Comparison of ENCODE assay signal across 14 cellular contexts in genomic region chr10:103612462-103613365, GRCh38.
DNase-seq lines count a peak whose midpoint lies in the region; ATAC-seq and TF ChIP-seq lines count a peak whose summit lies in the region.
"Had no signal": no experiment of that assay in that cellular context is flagged by ENCODE, and none has a peak within 500 bp of the region (broad histone marks: within the 10 kb centered on the region; RNA-seq: fewer than 3 reads in every experiment).

No MANE protein-coding gene starts in this region.

- CTCF ChIA-PET in CD4-positive, alpha-beta T cell (lab: Charles Lee), result interaction anchor here (0.8 kb wide), 1 partner anchor 73 kb away, joined by 5 read pairs; no protein-coding TSS in a partner anchor

- H3K9me3 ChIP-seq in gastrocnemius medialis, result no peaks in the 10 kb centered on the region
- H3K9me3 ChIP-seq in CD4-positive, alpha-beta T cell (ENCODE audit: control insufficient read depth, low read length), result no peaks in the 10 kb centered on the region

- intact Hi-C loops in gastrocnemius medialis (cut with DNase I; ENCODE audit: low total_unique reads), result no loop called here
- intact Hi-C loops in CD4-positive, alpha-beta T cell (cut with DNase I, micrococcal nuclease), result no loop called here

- no peak overlapping the region for H3K4me3 Mint-ChIP-seq in CD4-positive, alpha-beta T cell
- H3K4me3 Mint-ChIP-seq: CD8-positive, alpha-beta memory T cell; neural crest cell had no signal

- in situ Hi-C loops in gastrocnemius medialis (cut with MboI; ENCODE audit: low sequenced_read_pairs in 4 of 4), result no loop called here

- no peak overlapping the region for H3K4me3 ChIP-seq in fibroblast of the aortic adventitia (ENCODE audit: low read depth, low read length)
- H3K4me3 ChIP-seq in gastrocnemius medialis, result no peak overlapping the region

- TF ChIP-seq POLR2A in gastrocnemius medialis (IDR thresholded peaks at IDR 0.05), result no peak

- TF ChIP-seq CTCF in fibroblast of the aortic adventitia (IDR thresholded peaks at IDR 0.05; ENCODE audit: insufficient read depth, low read length), result peak; percentile 7
- TF ChIP-seq CTCF in gastrocnemius medialis (IDR thresholded peaks at IDR 0.05 in 4 of 5, conservative IDR thresholded peaks at IDR 0.05 in 1 of 5), result no peak
- no peak for TF ChIP-seq CTCF in CD4-positive, alpha-beta T cell (IDR thresholded peaks at IDR 0.05)

- H3K9me3 Mint-ChIP-seq in CD4-positive, alpha-beta T cell, result no peaks in the 10 kb centered on the region
- H3K9me3 Mint-ChIP-seq: CD8-positive, alpha-beta memory T cell; neural crest cell had no signal

- peaks cover 5% of the 10 kb centered on the region for H3K36me3 Mint-ChIP-seq in CD4-positive, alpha-beta T cell (ENCODE audit: low read depth)

- peaks cover 74 to 77% of the 10 kb centered on the region in 2 donors for H3K4me1 ChIP-seq in gastrocnemius medialis

- ATAC-seq in gastrocnemius medialis (peak; percentile 24 to 50), HG02840 (IDR thresholded peaks at IDR 0.05; ENCODE audit: low FRiP score, unreplicated experiment) (no peak), HG02973 (IDR thresholded peaks at IDR 0.05; ENCODE audit: unreplicated experiment) (no peak)
- ATAC-seq in CD4-positive, alpha-beta T cell (ENCODE audit: poor library complexity), result no peak

- H3K36me3 ChIP-seq in gastrocnemius medialis, result no peaks in the 10 kb centered on the region

- no peaks in the 10 kb centered on the region for H3K27me3 ChIP-seq in gastrocnemius medialis
- H3K27me3 ChIP-seq in CD4-positive, alpha-beta T cell (ENCODE audit: control insufficient read depth, insufficient read depth, low read length), result no peaks in the 10 kb centered on the region

- H3K4me1 Mint-ChIP-seq in CD4-positive, alpha-beta T cell (ENCODE audit: low read depth), result no peaks in the 10 kb centered on the region
- H3K4me1 Mint-ChIP-seq: CD8-positive, alpha-beta memory T cell had no signal

- H3K27me3 Mint-ChIP-seq in CD4-positive, alpha-beta T cell, result no peaks in the 10 kb centered on the region
- H3K27me3 Mint-ChIP-seq: CD8-positive, alpha-beta memory T cell had no signal

- DNase-seq in EH (ENCODE audit: low read depth), result peak; percentile 83
- peak; percentile 24 for DNase-seq in SW480 (ENCODE audit: low spot score)
- DNase-seq in fibroblast of the aortic adventitia (ENCODE audit: low read depth), result peak; percentile 58
- DNase-seq in gastrocnemius medialis, result peak; percentile 43 to 63
- no peak for DNase-seq in CD4-positive, alpha-beta T cell
- DNase-seq in NCI-H1930 (lab: John Stamatoyannopoulos, UW), result no peak
- DNase-seq: activated naive CD4-positive, alpha-beta T cell treated with Interleukin-2 at 50 U/mL for 16 hours; CD8-positive, alpha-beta memory T cell; effector memory CD4-positive, alpha-beta T cell; NCI-H1417; stimulated activated CD4-positive, alpha-beta T cell treated with anti-CD3 and anti-CD28 coated beads, Interleukin-4, amount 100 ng/mL, for 1 hour had no signal

- POLR2A ChIA-PET in CD4-positive, alpha-beta T cell (lab: Charles Lee), result interaction anchor here (0.9 kb wide), 1 partner anchor 9 kb away, joined by 3 read pairs; no protein-coding TSS in a partner anchor

- peak overlapping the region; percentile 55 to 76 (median 70) for H3K27ac ChIP-seq in gastrocnemius medialis
- no peak overlapping the region for H3K27ac ChIP-seq in CD4-positive, alpha-beta T cell (ENCODE audit: low read depth, low read length)

- no peak overlapping the region for H3K27ac Mint-ChIP-seq in CD4-positive, alpha-beta T cell

Comparison
In these comparisons a context has a peak if more than half of its experiments do, and no peak if none do; other contexts are left out.
1. DNase-seq: peak in EH (single experiment), SW480 (single experiment), fibroblast of the aortic adventitia (single experiment) and gastrocnemius medialis (2 of 2); none in CD4-positive, alpha-beta T cell (0 of 10) and NCI-H1930 (0 of 2).
2. ATAC-seq: peak in gastrocnemius medialis (2 of 2); none in CD4-positive, alpha-beta T cell (single experiment), HG02840 (single experiment) and HG02973 (single experiment).